In the genomic region with DNA sequence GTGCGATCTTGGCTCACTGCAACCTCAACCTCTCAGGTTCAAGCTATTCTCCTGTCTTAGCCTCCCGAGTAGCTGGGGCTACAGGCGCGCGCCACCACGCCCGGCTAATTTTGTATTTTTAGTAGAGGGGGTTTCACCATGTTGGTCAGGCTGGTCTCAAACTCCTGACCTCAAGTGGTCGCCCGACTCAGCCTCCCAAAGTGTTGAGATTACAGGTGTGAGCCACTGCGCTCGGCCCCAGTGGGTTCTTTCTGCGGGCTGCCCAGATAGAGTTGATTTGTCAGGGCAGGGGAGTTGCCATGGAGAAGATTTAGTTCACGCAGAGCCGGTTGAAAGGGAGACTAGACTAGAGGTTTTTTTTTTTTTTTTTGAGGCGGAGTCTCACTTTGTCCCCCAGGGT, we compare ENCODE assay signal across 12 cellular contexts. TPM values are rescaled to one million over a fixed set of nuclear protein-coding genes. Genes with fewer than 3 reads are reported as not detected.
DNase-seq lines count a peak whose midpoint lies in the region; ATAC-seq and TF ChIP-seq lines count a peak whose summit lies in the region.
"Had no signal": no experiment of that assay in that cellular context is flagged by ENCODE, and none has a peak within 500 bp of the region (broad histone marks: within the 10 kb centered on the region; RNA-seq: fewer than 3 reads in every experiment).

No MANE protein-coding gene starts in this region.

- 91% methylated on average over 12 of the region's 15 CpGs for WGBS in mammary epithelial cell (ENCODE audit: low coverage, missing lambda C conversion rate)

- no peaks in the 10 kb centered on the region for H3K27me3 ChIP-seq in mammary epithelial cell (ENCODE audit: insufficient read depth, low read length)

- peaks cover 5% of the 10 kb centered on the region for H3K36me3 Mint-ChIP-seq in MCF 10A (ENCODE audit: insufficient read depth, unreplicated experiment)
- peaks cover 15% of the 10 kb centered on the region for H3K36me3 Mint-ChIP-seq in stimulated activated memory B cell treated with anti-CD40 and anti-IgM and Interleukin-4, amounts not matched to agents 10 μg/mL and 1 μg/mL and 100 μg/mL, for 72 hours

- POLR2A ChIA-PET in MCF 10A (lab: Yijun Ruan, JAX), result interaction anchor here (0.6 to 1.9 kb wide), 8 partner anchors 10 to 210 kb away, joined by 3 to 4 read pairs (median 3); a partner anchor contains a TSS

- TF ChIP-seq CTCF in MCF 10A (IDR thresholded peaks at IDR 0.05; ENCODE audit: unreplicated experiment) (no peak), mammary epithelial cell (conservative IDR thresholded peaks at IDR 0.05 in 1 of 2, IDR thresholded peaks at IDR 0.05 in 1 of 2; ENCODE audit: extremely low read depth in 1 of 2, insufficient read depth in 1 of 2, low read depth in 1 of 2, low read length in 2 of 2) (no peak), fibroblast of the aortic adventitia (IDR thresholded peaks at IDR 0.05; ENCODE audit: insufficient read depth, low read length) (no peak)

- no peak overlapping the region for H3K4me3 ChIP-seq in mammary epithelial cell (replicated peaks in 1 of 3; ENCODE audit: insufficient read depth in 1 of 3, low read depth in 2 of 3, low read length in 3 of 3)
- peak overlapping the region; percentile 98 for H3K4me3 ChIP-seq in SK-N-MC
- H3K4me3 ChIP-seq in fibroblast of the aortic adventitia (ENCODE audit: low read depth, low read length), result peak overlapping the region; percentile 89

- CTCF ChIA-PET in MCF 10A (lab: Yijun Ruan, JAX), result interaction anchor here (0.6 kb wide), 2 partner anchors 29 to 450 kb away, joined by 3 to 4 read pairs; no protein-coding TSS in a partner anchor
- CTCF ChIA-PET in mammary epithelial cell (lab: Charles Lee; ENCODE audit: low non-redundant PET), result no interaction called here

- H2AFZ ChIP-seq in mammary epithelial cell (ENCODE audit: low read depth, low read length), result no peak overlapping the region

- H3K4me2 ChIP-seq in mammary epithelial cell (ENCODE audit: insufficient read depth, low read depth, low read length), result no peak overlapping the region

- H3K27ac Mint-ChIP-seq in MCF 10A (ENCODE audit: low read depth, unreplicated experiment), result peak overlapping the region; percentile 12
- H3K27ac Mint-ChIP-seq in stimulated activated memory B cell treated with anti-CD40 and anti-IgM and Interleukin-4, amounts not matched to agents 10 μg/mL and 1 μg/mL and 100 μg/mL, for 72 hours, result no peak overlapping the region

- H3K9me3 ChIP-seq in mammary epithelial cell (replicated peaks; ENCODE audit: insufficient read depth, low read length) (no peaks in the 10 kb centered on the region), SK-N-MC (ENCODE audit: low read depth, low read length) (no peaks in the 10 kb centered on the region)
- H3K9me3 ChIP-seq: left lung, psoas muscle had no signal

- no peaks in the 10 kb centered on the region for H3K27me3 Mint-ChIP-seq in MCF 10A (ENCODE audit: insufficient read depth, unreplicated experiment)
- H3K27me3 Mint-ChIP-seq in stimulated activated memory B cell treated with anti-CD40 and anti-IgM and Interleukin-4, amounts not matched to agents 10 μg/mL and 1 μg/mL and 100 μg/mL, for 72 hours, result no peaks in the 10 kb centered on the region

- no peak for ATAC-seq in stimulated activated memory B cell treated with anti-CD40 and anti-IgM and Interleukin-4, amounts not matched to agents 10 μg/mL and 1 μg/mL and 100 μg/mL, for 72 hours
- no peak for ATAC-seq in GM21515 (IDR thresholded peaks at IDR 0.05; ENCODE audit: unreplicated experiment)
- ATAC-seq: left lung, psoas muscle had no signal

- peaks cover 11% of the 10 kb centered on the region for H3K4me1 ChIP-seq in mammary epithelial cell (ENCODE audit: insufficient read depth, low read length)

- H3K4me3 Mint-ChIP-seq in MCF 10A (ENCODE audit: unreplicated experiment), result peak overlapping the region; percentile 80
- peak overlapping the region; percentile 85 for H3K4me3 Mint-ChIP-seq in stimulated activated memory B cell treated with anti-CD40 and anti-IgM and Interleukin-4, amounts not matched to agents 10 μg/mL and 1 μg/mL and 100 μg/mL, for 72 hours

- H3K9me3 Mint-ChIP-seq in MCF 10A (ENCODE audit: unreplicated experiment), result no peaks in the 10 kb centered on the region
- H3K9me3 Mint-ChIP-seq in stimulated activated memory B cell treated with anti-CD40 and anti-IgM and Interleukin-4, amounts not matched to agents 10 μg/mL and 1 μg/mL and 100 μg/mL, for 72 hours, result peaks cover 2% of the 10 kb centered on the region

- BruUV-seq in MCF 10A (replicated peaks; lab: Mats Ljungman, UMichigan) (no TSS peak), mammary epithelial cell (replicated peaks; lab: Mats Ljungman, UMichigan) (no TSS peak)

- H3K27ac ChIP-seq in mammary epithelial cell (ENCODE audit: insufficient read depth, low read depth, low read length), result no peak overlapping the region
- no peak overlapping the region for H3K27ac ChIP-seq in SK-N-MC
- H3K27ac ChIP-seq: left lung, psoas muscle had no signal

- no peaks in the 10 kb centered on the region for H4K20me1 ChIP-seq in mammary epithelial cell (ENCODE audit: insufficient read depth, low read length)

- H3K79me2 ChIP-seq in mammary epithelial cell (ENCODE audit: insufficient read depth, low read length), result peaks cover 52% of the 10 kb centered on the region

- intact Hi-C loops in MCF 10A (cut with micrococcal nuclease), result no loop called here
- intact Hi-C loops in mammary epithelial cell (cut with micrococcal nuclease), result loop anchor here (5.0 kb wide), 2 partner anchors 36 to 56 kb away; a partner anchor contains a TSS

- H3K4me1 Mint-ChIP-seq in MCF 10A (ENCODE audit: insufficient read depth, unreplicated experiment), result no peaks in the 10 kb centered on the region
- H3K4me1 Mint-ChIP-seq in stimulated activated memory B cell treated with anti-CD40 and anti-IgM and Interleukin-4, amounts not matched to agents 10 μg/mL and 1 μg/mL and 100 μg/mL, for 72 hours, result peaks cover 33% of the 10 kb centered on the region

- H3K9ac ChIP-seq in mammary epithelial cell (ENCODE audit: insufficient read depth, low read length), result no peak overlapping the region
- no peak overlapping the region for H3K9ac ChIP-seq in SK-N-MC (ENCODE audit: insufficient read length)

- DNase-seq in MCF 10A (ENCODE audit: unreplicated experiment) (no peak), mammary epithelial cell (no peak), SK-N-MC (ENCODE audit: low read depth, low spot score) (no peak), fibroblast of the aortic adventitia (ENCODE audit: low read depth) (no peak), mucosa of gallbladder (ENCODE audit: low spot score) (no peak), DMS114 treated with DMSO at 0.1 percent for 48 hours (lab: John Stamatoyannopoulos, UW; ENCODE audit: unreplicated experiment) (no peak)
- DNase-seq: activated CD4-positive, alpha-beta T cell treated with anti-CD3 and anti-CD28 coated beads for 48 hours; left lung; NCI-H2171 had no signal

- dilution Hi-C loops in mammary epithelial cell (cut with HindIII; ENCODE audit: low sequenced_read_pairs), result no loop called here

- in situ Hi-C loops in mammary epithelial cell (cut with MboI; ENCODE audit: low sequenced_read_pairs in 2 of 2), result loop anchor here in 1 of 2 donors (10.0 kb wide), 1 partner anchor 99 kb away; no protein-coding TSS in a partner anchor

- H3K36me3 ChIP-seq in mammary epithelial cell (ENCODE audit: insufficient read depth, low read length) (no peaks in the 10 kb centered on the region), SK-N-MC (ENCODE audit: insufficient read depth, low read length) (peaks cover 13% of the 10 kb centered on the region; the same call in 1 of the 2 replicates)

RNA-seq across cellular contexts. Expression of a gene that starts 1.7 kb away (rescaled TPM):
- total RNA-seq in MCF 10A (2022), result 66.8 and 76.2 TPM in 2 replicates
- total RNA-seq in mammary epithelial cell, result 10 to 100 TPM; 28.7 to 90.9 TPM
- 69.5 TPM for polyA plus RNA-seq in mammary epithelial cell
- 80.5 TPM for polyA minus RNA-seq in mammary epithelial cell
- 39.5 and 80.3 TPM in 2 replicates for total RNA-seq in fibroblast of the aortic adventitia (ENCODE audit: low replicate concordance)
- total RNA-seq in mucosa of gallbladder, result 96.5 TPM

RNA-seq across cellular contexts. Expression of a gene that starts 18.1 kb away (rescaled TPM):
- total RNA-seq in MCF 10A (2022) (1.3 and 4.0 TPM in 2 replicates), mammary epithelial cell (1 to 10 TPM; 2.2 to 4.2 TPM), fibroblast of the aortic adventitia (ENCODE audit: low replicate concordance) (0.74 and 2.8 TPM in 2 replicates), mucosa of gallbladder (46.8 TPM)
- polyA plus RNA-seq in mammary epithelial cell, result 0.14 TPM
- polyA minus RNA-seq in mammary epithelial cell, result not detected

RNA-seq across cellular contexts. Expression of a gene that starts 37.0 kb away (rescaled TPM):
- total RNA-seq in MCF 10A (2022) (21.5 and 24.4 TPM in 2 replicates), mammary epithelial cell (10 to 100 TPM; 16.7 to 44.5 TPM), fibroblast of the aortic adventitia (ENCODE audit: low replicate concordance) (5.6 and 18.7 TPM in 2 replicates), mucosa of gallbladder (38.5 TPM)
- polyA plus RNA-seq in mammary epithelial cell, result 27.2 TPM
- polyA minus RNA-seq in mammary epithelial cell, result 52.6 TPM

RNA-seq across cellular contexts. Expression of a gene that starts 55.0 kb away (rescaled TPM):
- total RNA-seq in MCF 10A (2022) (5.9 and 6.3 TPM in 2 replicates), mammary epithelial cell (10 to 100 TPM; 13.3 to 17.8 TPM), fibroblast of the aortic adventitia (ENCODE audit: low replicate concordance) (8.4 and 8.5 TPM in 2 replicates), mucosa of gallbladder (27.6 TPM)
- polyA plus RNA-seq in mammary epithelial cell, result 16.5 TPM
- 10.5 TPM for polyA minus RNA-seq in mammary epithelial cell

Comparison
In these comparisons a context has a peak if more than half of its experiments do, and no peak if none do; other contexts are left out.
1. H3K4me3 ChIP-seq: peak in SK-N-MC (single experiment) and fibroblast of the aortic adventitia (single experiment); none in mammary epithelial cell (0 of 3).